Comparison of ENCODE assay signal across 26 cellular contexts in genomic region chr1:238489006-238489405, GRCh38.
DNase-seq lines count a peak whose midpoint lies in the region; ATAC-seq and TF ChIP-seq lines count a peak whose summit lies in the region.
"Had no signal": no experiment of that assay in that cellular context is flagged by ENCODE, and none has a peak within 500 bp of the region (broad histone marks: within the 10 kb centered on the region; RNA-seq: fewer than 3 reads in every experiment).

No MANE protein-coding gene starts in this region.

- dilution Hi-C loops in mammary epithelial cell (cut with HindIII; ENCODE audit: low sequenced_read_pairs), result no loop called here

- POLR2A ChIA-PET in MCF 10A (lab: Yijun Ruan, JAX), result interaction anchor here (1.1 kb wide), 1 partner anchor 37 kb away, joined by 3 read pairs; no protein-coding TSS in a partner anchor

- H3K4me2 ChIP-seq in mammary epithelial cell (ENCODE audit: insufficient read depth, low read depth, low read length), result no peak overlapping the region
- H3K4me2 ChIP-seq: KMS-11 had no signal

- no peak for TF ChIP-seq CTCF in MCF 10A (IDR thresholded peaks at IDR 0.05; ENCODE audit: unreplicated experiment)
- TF ChIP-seq CTCF in mammary epithelial cell (conservative IDR thresholded peaks at IDR 0.05 in 1 of 2, IDR thresholded peaks at IDR 0.05 in 1 of 2; ENCODE audit: extremely low read depth in 1 of 2, insufficient read depth in 1 of 2, low read depth in 1 of 2, low read length in 2 of 2), result no peak
- TF ChIP-seq CTCF in choroid plexus epithelial cell (conservative IDR thresholded peaks at IDR 0.05; ENCODE audit: low read depth, low read length), result no peak

- H3K27ac ChIP-seq in mammary epithelial cell (ENCODE audit: insufficient read depth, low read depth, low read length), result no peak overlapping the region
- H3K27ac ChIP-seq: KMS-11 had no signal

- peaks cover 14% of the 10 kb centered on the region for H3K79me2 ChIP-seq in mammary epithelial cell (ENCODE audit: insufficient read depth, low read length)

- intact Hi-C loops in MCF 10A (cut with micrococcal nuclease), result no loop called here
- intact Hi-C loops in mammary epithelial cell (cut with micrococcal nuclease), result loop anchor here (5.0 kb wide), 1 partner anchor 463 kb away; no protein-coding TSS in a partner anchor

- H3K36me3 Mint-ChIP-seq in MCF 10A (ENCODE audit: insufficient read depth, unreplicated experiment), result no peaks in the 10 kb centered on the region
- H3K36me3 Mint-ChIP-seq: CD14-positive monocyte; CD8-positive, alpha-beta memory T cell; IgD-negative memory B cell had no signal

- no peaks in the 10 kb centered on the region for H3K9me3 ChIP-seq in mammary epithelial cell (replicated peaks; ENCODE audit: insufficient read depth, low read length)
- H3K9me3 ChIP-seq: BE2C, SK-N-SH had no signal

- H3K27ac Mint-ChIP-seq in MCF 10A (ENCODE audit: low read depth, unreplicated experiment), result no peak overlapping the region
- H3K27ac Mint-ChIP-seq: CD14-positive monocyte; CD8-positive, alpha-beta memory T cell; IgD-negative memory B cell; T-helper 1 cell treated with Interleukin-12 subunit alpha and Interleukin-12 subunit beta and Interleukin-4 antibody, amounts not matched to agents 30 μg/mL and 1 μg/mL, for 36 hours had no signal

- no peaks in the 10 kb centered on the region for H3K27me3 Mint-ChIP-seq in MCF 10A (ENCODE audit: insufficient read depth, unreplicated experiment)
- H3K27me3 Mint-ChIP-seq: CD8-positive, alpha-beta memory T cell; IgD-negative memory B cell had no signal

- 84% methylated on average over 3 of the region's 3 CpGs for WGBS in mammary epithelial cell (ENCODE audit: low coverage, missing lambda C conversion rate)

- no peaks in the 10 kb centered on the region for H4K20me1 ChIP-seq in mammary epithelial cell (ENCODE audit: insufficient read depth, low read length)

- peaks cover 8% of the 10 kb centered on the region for H3K4me1 ChIP-seq in mammary epithelial cell (ENCODE audit: insufficient read depth, low read length)
- H3K4me1 ChIP-seq: BE2C had no signal

- CTCF ChIA-PET in MCF 10A (lab: Yijun Ruan, JAX) (interaction anchor here (0.6 to 0.7 kb wide), 3 partner anchors 75 to 195 kb away, joined by 3 read pairs; no protein-coding TSS in a partner anchor), mammary epithelial cell (lab: Charles Lee; ENCODE audit: low non-redundant PET) (no interaction called here)

- BruUV-seq in MCF 10A (replicated peaks; lab: Mats Ljungman, UMichigan), result no TSS peak
- no TSS peak for BruUV-seq in mammary epithelial cell (replicated peaks; lab: Mats Ljungman, UMichigan)

- peaks cover 7% of the 10 kb centered on the region for H3K9me3 Mint-ChIP-seq in MCF 10A (ENCODE audit: unreplicated experiment)
- H3K9me3 Mint-ChIP-seq: T-helper 1 cell treated with Interleukin-12 subunit alpha and Interleukin-12 subunit beta and Interleukin-4 antibody, amounts not matched to agents 30 μg/mL and 1 μg/mL, for 36 hours had no signal

- H3K4me3 Mint-ChIP-seq in MCF 10A (ENCODE audit: unreplicated experiment), result no peak overlapping the region
- H3K4me3 Mint-ChIP-seq: CD14-positive monocyte; CD8-positive, alpha-beta memory T cell; IgD-negative memory B cell; T-helper 1 cell treated with Interleukin-12 subunit alpha and Interleukin-12 subunit beta and Interleukin-4 antibody, amounts not matched to agents 30 μg/mL and 1 μg/mL, for 36 hours had no signal

- H3K4me3 ChIP-seq in mammary epithelial cell (replicated peaks in 1 of 3; ENCODE audit: insufficient read depth in 1 of 3, low read depth in 2 of 3, low read length in 3 of 3), result no peak overlapping the region
- H3K4me3 ChIP-seq in choroid plexus epithelial cell (ENCODE audit: low read depth, low read length), result no peak overlapping the region

- DNase-seq in MCF 10A (ENCODE audit: unreplicated experiment), result peak; percentile 48
- no peak for DNase-seq in mammary epithelial cell
- DNase-seq in NCI-H146 treated with DMSO at 0.1 percent for 48 hours (lab: John Stamatoyannopoulos, UW; ENCODE audit: unreplicated experiment), result peak; percentile 4
- DNase-seq in choroid plexus epithelial cell (ENCODE audit: low read depth), result peak; percentile 60
- DNase-seq in DMS153 (lab: John Stamatoyannopoulos, UW), result no peak
- DNase-seq in NCI-H1417 treated with DMSO at 0.1 percent for 48 hours (lab: John Stamatoyannopoulos, UW), result no peak
- DNase-seq: 8988T; ACHN; BE2C; CD8-positive, alpha-beta memory T cell; GF-D8; HCEC 1CT; NCI-H1092 treated with DMSO at 0.1 percent for 48 hours; NCI-H1694; NCI-H2171 treated with DMSO at 0.1 percent for 48 hours; NCI-H345; NCI-H510A treated with DMSO at 0.1 percent for 48 hours; PC-3; SK-N-SH; SW 1271 had no signal

- H3K9ac ChIP-seq in mammary epithelial cell (ENCODE audit: insufficient read depth, low read length), result no peak overlapping the region
- H3K9ac ChIP-seq: KMS-11, SK-N-SH had no signal

- ATAC-seq in HG03460 (IDR thresholded peaks at IDR 0.05; ENCODE audit: unreplicated experiment), result no peak
- no peak for ATAC-seq in HG03354 (IDR thresholded peaks at IDR 0.05; ENCODE audit: poor library complexity, severe bottlenecking, unreplicated experiment)
- ATAC-seq: PC-3 had no signal

- in situ Hi-C loops in mammary epithelial cell (cut with MboI; ENCODE audit: low sequenced_read_pairs in 2 of 2), result no loop called here

- H2AFZ ChIP-seq in mammary epithelial cell (ENCODE audit: low read depth, low read length), result no peak overlapping the region

- H3K4me1 Mint-ChIP-seq in MCF 10A (ENCODE audit: insufficient read depth, unreplicated experiment), result peaks cover 27% of the 10 kb centered on the region
- H3K4me1 Mint-ChIP-seq: CD14-positive monocyte; CD8-positive, alpha-beta memory T cell had no signal

- H3K36me3 ChIP-seq in mammary epithelial cell (ENCODE audit: insufficient read depth, low read length), result no peaks in the 10 kb centered on the region
- H3K36me3 ChIP-seq: BE2C had no signal

- no peaks in the 10 kb centered on the region for H3K27me3 ChIP-seq in mammary epithelial cell (ENCODE audit: insufficient read depth, low read length)
- H3K27me3 ChIP-seq: BE2C had no signal

Comparison
In these comparisons a context has a peak if more than half of its experiments do, and no peak if none do; other contexts are left out.
1. DNase-seq: peak in MCF 10A (single experiment), NCI-H146 treated with DMSO at 0.1 percent for 48 hours (single experiment) and choroid plexus epithelial cell (single experiment); none in mammary epithelial cell (single experiment), DMS153 (single experiment) and NCI-H1417 treated with DMSO at 0.1 percent for 48 hours (single experiment).